7 cellular contexts compared by ENCODE assay signal in genomic region chr6:36422714-36423100, GRCh38. TPM values are rescaled to one million over a fixed set of nuclear protein-coding genes. Genes with fewer than 3 reads are reported as not detected.
A peak's percentile ranks its signal among the peaks of the same experiment; 100 is the strongest.
DNase-seq lines count a peak whose midpoint lies in the region; ATAC-seq and TF ChIP-seq lines count a peak whose summit lies in the region.

No MANE protein-coding gene starts in this region.

- H3K27ac ChIP-seq in H9 (ENCODE audit: insufficient read length, low read depth, low read length) (no peak overlapping the region), gastroesophageal sphincter (peak overlapping the region; percentile 70 to 90 (median 86)), smooth muscle cell (ENCODE audit: low read depth) (peak overlapping the region; percentile 56)

- H4K5ac ChIP-seq in H9 (ENCODE audit: insufficient read length, low read depth, low read length) = no peak overlapping the region

- H4K8ac ChIP-seq in H9 (replicated peaks; ENCODE audit: insufficient read length, low read depth, low read length) = no peak overlapping the region

- H2BK12ac ChIP-seq in H9 (ENCODE audit: insufficient read length, low read depth, low read length) = no peak overlapping the region

- no peak overlapping the region for H2BK120ac ChIP-seq in H9 (ENCODE audit: low read depth, low read length, poor library complexity, severe bottlenecking)

- H4K91ac ChIP-seq in H9 (ENCODE audit: insufficient read length, low read depth, low read length) = no peak overlapping the region

- peaks cover 9% of the 10 kb centered on the region for H3K23me2 ChIP-seq in H9 (ENCODE audit: insufficient read length, low read depth, low read length, poor library complexity, severe bottlenecking)

- no peak for DNase-seq in H9
- no peak for DNase-seq in T-helper 17 cell
- DNase-seq in smooth muscle cell (lab: John Stamatoyannopoulos, UW; ENCODE audit: unreplicated experiment) = no peak
- no peak for DNase-seq in NCI-H1092 treated with DMSO at 0.1 percent for 48 hours (lab: John Stamatoyannopoulos, UW)
- DNase-seq in SHP77 (lab: John Stamatoyannopoulos, UW) = no peak

- no peak for TF ChIP-seq POLR2A in gastroesophageal sphincter (IDR thresholded peaks at IDR 0.05)

- H3K4me2 ChIP-seq in H9 (ENCODE audit: insufficient read depth, insufficient read length, low read length) (peak overlapping the region; percentile 40), smooth muscle cell (peak overlapping the region; percentile 96)

- H3K9me3 ChIP-seq in H9 (ENCODE audit: control insufficient read depth, low read depth, low read length) (no peaks in the 10 kb centered on the region), T-helper 17 cell (ENCODE audit: control insufficient read depth, low read length, poor library complexity, severe bottlenecking) (no peaks in the 10 kb centered on the region), gastroesophageal sphincter (no peaks in the 10 kb centered on the region), smooth muscle cell (replicated peaks; ENCODE audit: low read depth) (no peaks in the 10 kb centered on the region)

- H3K9me3 Mint-ChIP-seq in H9 = no peaks in the 10 kb centered on the region; a peak in 1 of 5 replicates

- H3K27ac Mint-ChIP-seq in H9 (peak overlapping the region; percentile 62 to 87 (median 72); a peak in 4 of 7 replicates), T-helper 17 cell (peak overlapping the region; percentile 95)

- H3F3A ChIP-seq in smooth muscle cell (ENCODE audit: low read depth) = peaks cover 9% of the 10 kb centered on the region

- no peaks in the 10 kb centered on the region for H3K36me3 Mint-ChIP-seq in H9 (ENCODE audit: insufficient read depth in 1 of 3, low read depth in 3 of 3)
- no peaks in the 10 kb centered on the region for H3K36me3 Mint-ChIP-seq in T-helper 17 cell (ENCODE audit: low read depth)

- H2AFZ ChIP-seq in H9 (ENCODE audit: low read length) = peak overlapping the region; percentile 65
- peak overlapping the region; percentile 96 for H2AFZ ChIP-seq in smooth muscle cell (ENCODE audit: low read depth)

- no peak overlapping the region for H3K4ac ChIP-seq in H9 (ENCODE audit: low read depth, low read length)

- 100% methylated on average over 1 of the region's 4 CpGs for WGBS in H9 (ENCODE audit: extremely low coverage, insufficient read length, low lambda C conversion rate)
- 1 to 4% methylated on average over 4 of the region's 4 CpGs for WGBS in gastroesophageal sphincter (ENCODE audit: low coverage in 1 of 2), 2 donors
- WGBS in smooth muscle cell (ENCODE audit: low lambda C conversion rate) = 50% methylated on average over 4 of the region's 4 CpGs

- no peak overlapping the region for H3K23ac ChIP-seq in H9 (ENCODE audit: insufficient read length, low read depth, low read length)

- H3K18ac ChIP-seq in H9 (ENCODE audit: insufficient read length, low read depth, low read length) = no peak overlapping the region

- TF ChIP-seq CTCF in H9 (conservative IDR thresholded peaks at IDR 0.05) (no peak), gastroesophageal sphincter (IDR thresholded peaks at IDR 0.05) (no peak), smooth muscle cell (IDR thresholded peaks at IDR 0.05; ENCODE audit: borderline replicate concordance, insufficient read depth, poor library complexity, severe bottlenecking) (no peak)

- H3K36me3 ChIP-seq in gastroesophageal sphincter (no peaks in the 10 kb centered on the region), smooth muscle cell (ENCODE audit: low read depth) (no peaks in the 10 kb centered on the region)

- H4K20me1 ChIP-seq in H9 (ENCODE audit: control insufficient read depth, insufficient read depth, insufficient read length) (no peaks in the 10 kb centered on the region), smooth muscle cell (ENCODE audit: low read depth) (no peaks in the 10 kb centered on the region)

- no peak overlapping the region for H2BK15ac ChIP-seq in H9 (ENCODE audit: low read depth, low read length)

- H2AK5ac ChIP-seq in H9 (ENCODE audit: insufficient read length, low read length) = no peak overlapping the region

- H3K4me1 Mint-ChIP-seq in H9 (peaks cover 15 to 16% of the 10 kb centered on the region in 2 experiments), T-helper 17 cell (peaks cover 15% of the 10 kb centered on the region)

- H3K4me1 ChIP-seq in H9 (ENCODE audit: insufficient read depth, low read length) (no peaks in the 10 kb centered on the region), gastroesophageal sphincter (peaks cover 0 to 16% (median 0%) of the 10 kb centered on the region in 3 donors), smooth muscle cell (ENCODE audit: low read depth) (peaks cover 12% of the 10 kb centered on the region)

- H2BK20ac ChIP-seq in H9 (ENCODE audit: low read depth, low read length, poor library complexity, severe bottlenecking) = no peak overlapping the region

- H3K27me3 ChIP-seq in H9 (ENCODE audit: insufficient read depth, low read length) (no peaks in the 10 kb centered on the region), gastroesophageal sphincter (no peaks in the 10 kb centered on the region), smooth muscle cell (ENCODE audit: low read depth) (no peaks in the 10 kb centered on the region)

- ATAC-seq in T-helper 17 cell (no peak), gastroesophageal sphincter (no peak), GM21515 (IDR thresholded peaks at IDR 0.05; ENCODE audit: unreplicated experiment) (no peak)

- no peak overlapping the region for H3K56ac ChIP-seq in H9 (ENCODE audit: insufficient read length, low read depth, low read length)

- no peak overlapping the region for H2BK5ac ChIP-seq in H9 (ENCODE audit: insufficient read length, low read length)

- no peaks in the 10 kb centered on the region; the same call in 1 of the 2 replicates for H3K27me3 Mint-ChIP-seq in H9 (ENCODE audit: low read depth)
- no peaks in the 10 kb centered on the region for H3K27me3 Mint-ChIP-seq in T-helper 17 cell

- H3K4me3 ChIP-seq in gastroesophageal sphincter (peak overlapping the region; percentile 52 to 61), smooth muscle cell (peak overlapping the region; percentile 59)

- H3K79me2 ChIP-seq in H9 (ENCODE audit: insufficient read depth, low read length) (no peaks in the 10 kb centered on the region), smooth muscle cell (ENCODE audit: low read depth) (no peaks in the 10 kb centered on the region)

- TF ChIP-seq EP300 in gastroesophageal sphincter (IDR thresholded peaks at IDR 0.05) = no peak

- no peak overlapping the region for H3K9ac ChIP-seq in H9 (ENCODE audit: extremely low read depth, insufficient read length, low read length)
- H3K9ac ChIP-seq in smooth muscle cell (ENCODE audit: low read depth) = peak overlapping the region; percentile 42

- no peaks in the 10 kb centered on the region for H3K79me1 ChIP-seq in H9 (ENCODE audit: insufficient read depth, low read depth, low read length, poor library complexity, severe bottlenecking)

- H3K4me3 Mint-ChIP-seq in H9 (peak overlapping the region; percentile 81 to 83), T-helper 17 cell (peak overlapping the region; percentile 91)

- H3K14ac ChIP-seq in H9 (ENCODE audit: insufficient read depth, low read length) = no peak overlapping the region

- no peak overlapping the region for H3T11ph ChIP-seq in H9 (ENCODE audit: low read length)

RNA-seq across cellular contexts. Expression of gene PXT1, which starts 19.9 kb away (rescaled TPM):
- total RNA-seq in H9 (2021) (not detected in 2 replicates), T-helper 17 cell (under 1 TPM; 0.30 to 0.60 TPM), gastroesophageal sphincter (1 to 10 TPM in 1 of 4 donors, not detected in 3; 2.0 TPM), smooth muscle cell (not detected in 2 replicates)
- not detected in 2 replicates for polyA plus RNA-seq in smooth muscle cell

RNA-seq across cellular contexts. Expression of gene KCTD20, which starts 20.1 kb away (rescaled TPM):
- 22.2 and 22.6 TPM in 2 replicates for total RNA-seq in H9 (2021)
- total RNA-seq in T-helper 17 cell = 10 to 100 TPM; 31.3 to 54.1 TPM
- total RNA-seq in gastroesophageal sphincter = 10 to 100 TPM; 60.2 to 92.9 (median 67.6) TPM
- 54.9 and 61.3 TPM in 2 replicates for total RNA-seq in smooth muscle cell
- polyA plus RNA-seq in smooth muscle cell = 29.6 and 31.3 TPM in 2 replicates

RNA-seq across cellular contexts. Expression of gene ETV7, which starts 35.2 kb away (rescaled TPM):
- 0.92 and 0.94 TPM in 2 replicates for total RNA-seq in H9 (2021)
- 1 to 10 TPM in 1 of 2 donors, under 1 TPM in 1; 0.37 to 2.6 TPM for total RNA-seq in T-helper 17 cell
- total RNA-seq in gastroesophageal sphincter = 1 to 10 TPM in 2 of 4 donors, not detected in 2; 1.3 to 1.5 TPM
- 0.18 TPM in 1 of 2 replicates, not detected in the other for total RNA-seq in smooth muscle cell
- 0.83 and 1.2 TPM in 2 replicates for polyA plus RNA-seq in smooth muscle cell
